1 cellular context compared by ENCODE assay signal in genomic region chr4:124409044-124409443, GRCh38.
TF ChIP-seq lines count a peak whose summit lies in the region.

No MANE protein-coding gene starts in this region.

TF ChIP-seq in SK-N-SH, 30 proteins besides CTCF, POLR2A, EP300 and RAD21 (continued from another document):
- TF ChIP-seq, protein P1, sequence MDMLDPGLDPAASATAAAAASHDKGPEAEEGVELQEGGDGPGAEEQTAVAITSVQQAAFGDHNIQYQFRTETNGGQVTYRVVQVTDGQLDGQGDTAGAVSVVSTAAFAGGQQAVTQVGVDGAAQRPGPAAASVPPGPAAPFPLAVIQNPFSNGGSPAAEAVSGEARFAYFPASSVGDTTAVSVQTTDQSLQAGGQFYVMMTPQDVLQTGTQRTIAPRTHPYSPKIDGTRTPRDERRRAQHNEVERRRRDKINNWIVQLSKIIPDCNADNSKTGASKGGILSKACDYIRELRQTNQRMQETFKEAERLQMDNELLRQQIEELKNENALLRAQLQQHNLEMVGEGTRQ (IDR thresholded peaks at IDR 0.05; ENCODE audit: borderline replicate concordance, low read depth, low read length): no peak
- no peak for TF ChIP-seq SMC3 (IDR thresholded peaks at IDR 0.05; ENCODE audit: low read depth, low read length)
- no peak for TF ChIP-seq GATA2 (CRISPR knock-in tag; IDR thresholded peaks at IDR 0.05)
- TF ChIP-seq GABPA (IDR thresholded peaks at IDR 0.05; ENCODE audit: low read depth): no peak
- no peak for TF ChIP-seq NFIC (IDR thresholded peaks at IDR 0.05; ENCODE audit: borderline replicate concordance)
- 0 out of 2 replicates have a peak, but pooled peaks have one; percentile 22 for TF ChIP-seq TCF12 (IDR thresholded peaks at IDR 0.05)
- TF ChIP-seq EZH2phosphoT487 (IDR thresholded peaks at IDR 0.05; ENCODE audit: borderline replicate concordance, low read depth): no peak
- TF ChIP-seq REST (IDR thresholded peaks at IDR 0.05; ENCODE audit: low read depth, low read length): no peak
- 0 out of 2 replicates have a peak, but pooled peaks have one; percentile 29 for TF ChIP-seq PBX3 (IDR thresholded peaks at IDR 0.05)
- TF ChIP-seq IRF3 (IDR thresholded peaks at IDR 0.05; ENCODE audit: low read depth, low read length): no peak
- TF ChIP-seq, protein P2, sequence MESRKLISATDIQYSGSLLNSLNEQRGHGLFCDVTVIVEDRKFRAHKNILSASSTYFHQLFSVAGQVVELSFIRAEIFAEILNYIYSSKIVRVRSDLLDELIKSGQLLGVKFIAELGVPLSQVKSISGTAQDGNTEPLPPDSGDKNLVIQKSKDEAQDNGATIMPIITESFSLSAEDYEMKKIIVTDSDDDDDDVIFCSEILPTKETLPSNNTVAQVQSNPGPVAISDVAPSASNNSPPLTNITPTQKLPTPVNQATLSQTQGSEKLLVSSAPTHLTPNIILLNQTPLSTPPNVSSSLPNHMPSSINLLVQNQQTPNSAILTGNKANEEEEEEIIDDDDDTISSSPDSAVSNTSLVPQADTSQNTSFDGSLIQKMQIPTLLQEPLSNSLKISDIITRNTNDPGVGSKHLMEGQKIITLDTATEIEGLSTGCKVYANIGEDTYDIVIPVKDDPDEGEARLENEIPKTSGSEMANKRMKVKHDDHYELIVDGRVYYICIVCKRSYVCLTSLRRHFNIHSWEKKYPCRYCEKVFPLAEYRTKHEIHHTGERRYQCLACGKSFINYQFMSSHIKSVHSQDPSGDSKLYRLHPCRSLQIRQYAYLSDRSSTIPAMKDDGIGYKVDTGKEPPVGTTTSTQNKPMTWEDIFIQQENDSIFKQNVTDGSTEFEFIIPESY (IDR thresholded peaks at IDR 0.05; ENCODE audit: borderline replicate concordance, low read depth): no peak
- 0 out of 2 replicates have a peak, but pooled peaks have one; percentile 2 for TF ChIP-seq FOSL2 (IDR thresholded peaks at IDR 0.05; ENCODE audit: borderline replicate concordance, low read depth)
- TF ChIP-seq JUND (IDR thresholded peaks at IDR 0.05): peak; percentile 8; the same call in 1 of the 2 replicates
- TF ChIP-seq FOXM1 (IDR thresholded peaks at IDR 0.05; ENCODE audit: low read depth): no peak
TF ChIP-seq in SK-N-SH: peak in this region for 4.
